In genomic region chr12:90828621-90829020, GRCh38 we compare ENCODE assay signal across 14 cellular contexts.
DNase-seq lines count a peak whose midpoint lies in the region; ATAC-seq and TF ChIP-seq lines count a peak whose summit lies in the region.
"Had no signal": no experiment of that assay in that cellular context is flagged by ENCODE, and none has a peak within 500 bp of the region (broad histone marks: within the 10 kb centered on the region; RNA-seq: fewer than 3 reads in every experiment).

No MANE protein-coding gene starts in this region.

- H3K36me3 ChIP-seq in mucosa of descending colon (ENCODE audit: low read depth), result no peaks in the 10 kb centered on the region
- H3K36me3 ChIP-seq: BLaER1, HAP-1 had no signal

- no peak for TF ChIP-seq CTCF in mucosa of descending colon (IDR thresholded peaks at IDR 0.05)

- H3K4me1 ChIP-seq in mucosa of descending colon (ENCODE audit: low read depth), result no peaks in the 10 kb centered on the region
- H3K4me1 ChIP-seq: Caco-2, HAP-1 had no signal

- DNase-seq in NCI-H748 (lab: John Stamatoyannopoulos, UW; ENCODE audit: unreplicated experiment) (peak; percentile 37), NCI-H748 treated with DMSO at 0.1 percent for 48 hours (lab: John Stamatoyannopoulos, UW) (no peak), DMS53 (lab: John Stamatoyannopoulos, UW) (peak; percentile 58), NCI-H774 (lab: John Stamatoyannopoulos, UW) (peak; percentile 66), mucosa of descending colon (no peak), NCI-H82 (lab: John Stamatoyannopoulos, UW) (no peak), kidney glomerular epithelial cell (lab: John Stamatoyannopoulos, UW) (no peak)
- DNase-seq: AML-193; Caco-2; CD8-positive, alpha-beta memory T cell; DMS79 treated with DMSO at 0.1 percent for 48 hours; EL had no signal

- H3K9me3 ChIP-seq in mucosa of descending colon, result no peaks in the 10 kb centered on the region
- H3K9me3 ChIP-seq: Caco-2, HAP-1 had no signal

- H3K4me3 ChIP-seq in mucosa of descending colon, result no peak overlapping the region
- H3K4me3 ChIP-seq: BLaER1, HAP-1 had no signal

- peak; percentile 75 for ATAC-seq in mucosa of descending colon

- intact Hi-C loops in mucosa of descending colon (cut with DNase I, micrococcal nuclease), result no loop called here

Comparison
In these comparisons a context has a peak if more than half of its experiments do, and no peak if none do; other contexts are left out.
1. DNase-seq: peak in NCI-H748 (single experiment), DMS53 (single experiment) and NCI-H774 (single experiment); none in NCI-H748 treated with DMSO at 0.1 percent for 48 hours (single experiment), mucosa of descending colon (0 of 3), NCI-H82 (single experiment) and kidney glomerular epithelial cell (single experiment).